20 cellular contexts compared by ENCODE assay signal in the genomic region with DNA sequence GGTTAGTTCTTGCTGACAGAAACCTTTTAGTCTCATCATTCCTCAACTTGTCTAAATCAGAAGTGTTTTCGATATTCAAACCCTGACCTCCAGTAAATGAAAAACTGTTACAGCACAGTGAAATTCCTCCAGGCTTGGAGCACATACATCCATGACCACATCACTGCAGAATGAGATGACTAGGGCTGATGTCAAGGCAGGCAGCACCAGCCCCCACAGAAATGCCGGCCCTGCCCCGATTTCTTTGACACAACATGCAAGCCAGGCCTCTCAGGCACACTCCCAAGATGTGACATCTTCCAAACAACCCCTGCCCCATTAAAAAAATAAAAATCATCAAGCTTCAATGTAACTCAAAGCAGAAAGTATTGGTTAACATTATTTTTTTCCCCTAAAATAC.
DNase-seq lines count a peak whose midpoint lies in the region; ATAC-seq and TF ChIP-seq lines count a peak whose summit lies in the region.
"Had no signal": no experiment of that assay in that cellular context is flagged by ENCODE, and none has a peak within 500 bp of the region (broad histone marks: within the 10 kb centered on the region; RNA-seq: fewer than 3 reads in every experiment).

No MANE protein-coding gene starts in this region.

- H3K79me2 ChIP-seq in ACC112 (ENCODE audit: control insufficient read depth, insufficient read depth, low read length, unreplicated experiment), result no peaks in the 10 kb centered on the region

- DNase-seq in HPDE6-E6E7 (ENCODE audit: extremely low spot score) (peak; percentile 11), brain microvascular endothelial cell (peak; percentile 97), kidney tubule cell (ENCODE audit: low spot score) (peak; percentile 29), DMS153 treated with DMSO at 0.1 percent for 48 hours (lab: John Stamatoyannopoulos, UW; ENCODE audit: unreplicated experiment) (no peak), D341Med (ENCODE audit: low spot score) (no peak), MV-4-11 (lab: John Stamatoyannopoulos, UW) (no peak)
- no peak for DNase-seq in stimulated activated naive B cell treated with anti-CD40 and anti-IgM and Interleukin-4, amounts not matched to agents 10 μg/mL and 1 μg/mL and 100 μg/mL, for 72 hours
- DNase-seq: activated CD8-positive, alpha-beta T cell treated with anti-CD3 and anti-CD28 coated beads for 36 hours; activated naive CD4-positive, alpha-beta T cell; DMS 273 treated with DMSO at 0.1 percent for 48 hours; immature natural killer cell; NCI-H1092 treated with DMSO at 0.1 percent for 48 hours; NCI-H446; nephron progenitor cell; T-helper 9 cell; upper lobe of left lung had no signal

- H3K4me1 ChIP-seq in ACC112 (ENCODE audit: control insufficient read depth, insufficient read depth, low read length, unreplicated experiment), result peaks cover 32% of the 10 kb centered on the region
- H3K4me1 ChIP-seq: esophagus muscularis mucosa, upper lobe of left lung had no signal

- no peak overlapping the region for H3K4me3 Mint-ChIP-seq in stimulated activated naive B cell treated with anti-CD40 and anti-IgM and Interleukin-4, amounts not matched to agents 10 μg/mL and 1 μg/mL and 100 μg/mL, for 72 hours
- H3K4me3 Mint-ChIP-seq: activated CD8-positive, alpha-beta T cell treated with anti-CD3 and anti-CD28 coated beads for 36 hours; immature natural killer cell; nephron progenitor cell had no signal

- H3K27ac Mint-ChIP-seq in stimulated activated naive B cell treated with anti-CD40 and anti-IgM and Interleukin-4, amounts not matched to agents 10 μg/mL and 1 μg/mL and 100 μg/mL, for 72 hours, result no peak overlapping the region
- H3K27ac Mint-ChIP-seq: activated CD8-positive, alpha-beta T cell treated with anti-CD3 and anti-CD28 coated beads for 36 hours; immature natural killer cell; nephron progenitor cell had no signal

- no peak for TF ChIP-seq CTCF in brain microvascular endothelial cell (IDR thresholded peaks at IDR 0.05; ENCODE audit: low read depth, low read length, missing control alignments)

- peak overlapping the region; percentile 69 for H2AFZ ChIP-seq in ACC112 (ENCODE audit: low read length, unreplicated experiment)

- ATAC-seq in stimulated activated naive B cell treated with anti-CD40 and anti-IgM and Interleukin-4, amounts not matched to agents 10 μg/mL and 1 μg/mL and 100 μg/mL, for 72 hours (replicated peaks), result no peak
- ATAC-seq: A549; activated CD8-positive, alpha-beta T cell treated with anti-CD3 and anti-CD28 coated beads for 36 hours; Panc1 had no signal

- H3K27ac ChIP-seq in ACC112 (ENCODE audit: low read depth, low read length) (peak overlapping the region; percentile 90), brain microvascular endothelial cell (peak overlapping the region; percentile 82)
- H3K27ac ChIP-seq: A549, esophagus muscularis mucosa, upper lobe of left lung had no signal

- in situ Hi-C loops in brain microvascular endothelial cell (cut with HindIII; ENCODE audit: low pct_ligation_motif_present, low sequenced_read_pairs), result no loop called here

- no peaks in the 10 kb centered on the region for H3K27me3 ChIP-seq in ACC112 (ENCODE audit: insufficient read depth, low read length)
- no peaks in the 10 kb centered on the region for H3K27me3 ChIP-seq in brain microvascular endothelial cell (replicated peaks)
- H3K27me3 ChIP-seq: esophagus muscularis mucosa, upper lobe of left lung had no signal

- H3K36me3 Mint-ChIP-seq in stimulated activated naive B cell treated with anti-CD40 and anti-IgM and Interleukin-4, amounts not matched to agents 10 μg/mL and 1 μg/mL and 100 μg/mL, for 72 hours, result no peaks in the 10 kb centered on the region
- H3K36me3 Mint-ChIP-seq: immature natural killer cell had no signal

- no peaks in the 10 kb centered on the region for H3K4me1 Mint-ChIP-seq in stimulated activated naive B cell treated with anti-CD40 and anti-IgM and Interleukin-4, amounts not matched to agents 10 μg/mL and 1 μg/mL and 100 μg/mL, for 72 hours
- H3K4me1 Mint-ChIP-seq: immature natural killer cell had no signal

- peak overlapping the region; percentile 47; the same call in 1 of the 2 replicates for H3K4me3 ChIP-seq in ACC112 (ENCODE audit: low read depth, low read length)
- no peak overlapping the region for H3K4me3 ChIP-seq in brain microvascular endothelial cell (ENCODE audit: low read depth, low read length)
- H3K4me3 ChIP-seq: A549, esophagus muscularis mucosa, upper lobe of left lung had no signal

- no peaks in the 10 kb centered on the region for H3K9me3 Mint-ChIP-seq in stimulated activated naive B cell treated with anti-CD40 and anti-IgM and Interleukin-4, amounts not matched to agents 10 μg/mL and 1 μg/mL and 100 μg/mL, for 72 hours
- H3K9me3 Mint-ChIP-seq: activated CD8-positive, alpha-beta T cell treated with anti-CD3 and anti-CD28 coated beads for 36 hours; immature natural killer cell; nephron progenitor cell had no signal

- H3K27me3 Mint-ChIP-seq in stimulated activated naive B cell treated with anti-CD40 and anti-IgM and Interleukin-4, amounts not matched to agents 10 μg/mL and 1 μg/mL and 100 μg/mL, for 72 hours, result no peaks in the 10 kb centered on the region
- H3K27me3 Mint-ChIP-seq: activated CD8-positive, alpha-beta T cell treated with anti-CD3 and anti-CD28 coated beads for 36 hours had no signal

- no peaks in the 10 kb centered on the region for H3K36me3 ChIP-seq in ACC112 (ENCODE audit: insufficient read depth, low read length)
- no peaks in the 10 kb centered on the region for H3K36me3 ChIP-seq in brain microvascular endothelial cell (replicated peaks)
- H3K36me3 ChIP-seq: esophagus muscularis mucosa, upper lobe of left lung had no signal

Comparison
In these comparisons a context has a peak if more than half of its experiments do, and no peak if none do; other contexts are left out.
1. DNase-seq: peak in HPDE6-E6E7 (single experiment), brain microvascular endothelial cell (single experiment) and kidney tubule cell (single experiment); none in stimulated activated naive B cell treated with anti-CD40 and anti-IgM and Interleukin-4, amounts not matched to agents 10 μg/mL and 1 μg/mL and 100 μg/mL, for 72 hours (single experiment), DMS153 treated with DMSO at 0.1 percent for 48 hours (single experiment), D341Med (single experiment) and MV-4-11 (single experiment).